In genomic region chr5:130289132-130290088, GRCh38 we compare ENCODE assay signal across 18 cellular contexts.
DNase-seq lines count a peak whose midpoint lies in the region; ATAC-seq and TF ChIP-seq lines count a peak whose summit lies in the region.
"Had no signal": no experiment of that assay in that cellular context is flagged by ENCODE, and none has a peak within 500 bp of the region (broad histone marks: within the 10 kb centered on the region; RNA-seq: fewer than 3 reads in every experiment).

No MANE protein-coding gene starts in this region.

- intact Hi-C loops in activated CD4-positive, alpha-beta memory T cell treated with anti-CD3 and anti-CD28 coated beads for 36 hours (cut with micrococcal nuclease) = no loop called here

- H3K27ac Mint-ChIP-seq in activated CD4-positive, alpha-beta memory T cell treated with anti-CD3 and anti-CD28 coated beads for 36 hours = no peak overlapping the region
- H3K27ac Mint-ChIP-seq: activated CD8-positive, alpha-beta T cell treated with anti-CD3 and anti-CD28 coated beads, Interleukin-2, amount 10 ng/mL, durations not matched to agents 7 days and 5 days; naive thymus-derived CD4-positive, alpha-beta T cell; stimulated activated naive B cell treated with anti-CD40 and anti-IgM and Interleukin-4, amounts not matched to agents 10 μg/mL and 1 μg/mL and 100 μg/mL, for 72 hours had no signal

- H3K36me3 ChIP-seq in RWPE2 (ENCODE audit: low read depth) = no peaks in the 10 kb centered on the region
- H3K36me3 ChIP-seq: uterus, WERI-Rb-1 had no signal

- CTCF ChIA-PET in activated CD4-positive, alpha-beta memory T cell treated with anti-CD3 and anti-CD28 coated beads for 36 hours (lab: Charles Lee) = interaction anchor here (0.7 kb wide), 1 partner anchor 90 kb away, joined by 4 read pairs; no protein-coding TSS in a partner anchor

- no peaks in the 10 kb centered on the region for H3K27me3 Mint-ChIP-seq in activated CD4-positive, alpha-beta memory T cell treated with anti-CD3 and anti-CD28 coated beads for 36 hours
- H3K27me3 Mint-ChIP-seq: stimulated activated naive B cell treated with anti-CD40 and anti-IgM and Interleukin-4, amounts not matched to agents 10 μg/mL and 1 μg/mL and 100 μg/mL, for 72 hours had no signal

- peak; percentile 16 for DNase-seq in H4 (ENCODE audit: low spot score)
- DNase-seq in RWPE2 (ENCODE audit: low spot score) = peak; percentile 68
- peak; percentile 81 for DNase-seq in fibroblast of peridontal ligament (ENCODE audit: extremely low read depth)
- peak; percentile 11 for DNase-seq in renal cortical epithelial cell (ENCODE audit: low read depth)
- DNase-seq in NCI-H510A treated with DMSO at 0.1 percent for 48 hours (lab: John Stamatoyannopoulos, UW) = no peak
- no peak for DNase-seq in activated CD4-positive, alpha-beta memory T cell treated with anti-CD3 and anti-CD28 coated beads for 36 hours
- no peak for DNase-seq in NCI-H1417 (lab: John Stamatoyannopoulos, UW)
- DNase-seq: activated CD8-positive, alpha-beta T cell treated with anti-CD3 and anti-CD28 coated beads, Interleukin-2, amount 10 ng/mL, durations not matched to agents 7 days and 5 days; cortex of kidney; hypothalamus; naive thymus-derived CD4-positive, alpha-beta T cell; NCI-H510A; stimulated activated naive B cell treated with anti-CD40 and anti-IgM and Interleukin-4, amounts not matched to agents 10 μg/mL and 1 μg/mL and 100 μg/mL, for 72 hours; uterus; WERI-Rb-1 had no signal

- H3K36me3 Mint-ChIP-seq in activated CD4-positive, alpha-beta memory T cell treated with anti-CD3 and anti-CD28 coated beads for 36 hours = no peaks in the 10 kb centered on the region
- H3K36me3 Mint-ChIP-seq: naive thymus-derived CD4-positive, alpha-beta T cell; stimulated activated naive B cell treated with anti-CD40 and anti-IgM and Interleukin-4, amounts not matched to agents 10 μg/mL and 1 μg/mL and 100 μg/mL, for 72 hours had no signal

- no peaks in the 10 kb centered on the region for H3K9me3 ChIP-seq in RWPE2 (ENCODE audit: severe bottlenecking)
- H3K9me3 ChIP-seq: uterus had no signal

- POLR2A ChIA-PET in activated CD4-positive, alpha-beta memory T cell treated with anti-CD3 and anti-CD28 coated beads for 36 hours (lab: Charles Lee) = interaction anchor here (0.6 kb wide), 1 partner anchor 178 kb away, joined by 3 read pairs; no protein-coding TSS in a partner anchor

- H3K4me1 Mint-ChIP-seq in activated CD4-positive, alpha-beta memory T cell treated with anti-CD3 and anti-CD28 coated beads for 36 hours (ENCODE audit: low read depth) = no peaks in the 10 kb centered on the region
- H3K4me1 Mint-ChIP-seq: naive thymus-derived CD4-positive, alpha-beta T cell; stimulated activated naive B cell treated with anti-CD40 and anti-IgM and Interleukin-4, amounts not matched to agents 10 μg/mL and 1 μg/mL and 100 μg/mL, for 72 hours had no signal

- H3K9me3 Mint-ChIP-seq in activated CD4-positive, alpha-beta memory T cell treated with anti-CD3 and anti-CD28 coated beads for 36 hours = no peaks in the 10 kb centered on the region

- H3K27me3 ChIP-seq in RWPE2 (ENCODE audit: insufficient read depth, poor library complexity, severe bottlenecking) = no peaks in the 10 kb centered on the region
- H3K27me3 ChIP-seq: uterus had no signal

- H3K4me1 ChIP-seq in RWPE2 (ENCODE audit: insufficient read depth, poor library complexity, severe bottlenecking) = peaks cover 22% of the 10 kb centered on the region
- H3K4me1 ChIP-seq: uterus had no signal

- TF ChIP-seq CTCF in RWPE2 (IDR thresholded peaks at IDR 0.05; ENCODE audit: poor library complexity, severe bottlenecking) = peak; percentile 38

- H3K4me3 ChIP-seq in RWPE2 (ENCODE audit: severe bottlenecking) = no peak overlapping the region
- H3K4me3 ChIP-seq: uterus had no signal

- peak; percentile 93 for ATAC-seq in RWPE2 (ENCODE audit: low read depth)
- no peak for ATAC-seq in HG03521 (IDR thresholded peaks at IDR 0.05; ENCODE audit: unreplicated experiment)
- ATAC-seq: activated CD8-positive, alpha-beta T cell treated with anti-CD3 and anti-CD28 coated beads, Interleukin-2, amount 10 ng/mL, durations not matched to agents 7 days and 5 days; left lobe of liver; naive thymus-derived CD4-positive, alpha-beta T cell; stimulated activated naive B cell treated with anti-CD40 and anti-IgM and Interleukin-4, amounts not matched to agents 10 μg/mL and 1 μg/mL and 100 μg/mL, for 72 hours had no signal

- peak overlapping the region; percentile 88 for H3K27ac ChIP-seq in RWPE2 (ENCODE audit: poor library complexity, severe bottlenecking)
- H3K27ac ChIP-seq: HL-60, uterus, WERI-Rb-1 had no signal

- H3K4me3 Mint-ChIP-seq in activated CD4-positive, alpha-beta memory T cell treated with anti-CD3 and anti-CD28 coated beads for 36 hours = no peak overlapping the region
- H3K4me3 Mint-ChIP-seq: activated CD8-positive, alpha-beta T cell treated with anti-CD3 and anti-CD28 coated beads, Interleukin-2, amount 10 ng/mL, durations not matched to agents 7 days and 5 days; naive thymus-derived CD4-positive, alpha-beta T cell; stimulated activated naive B cell treated with anti-CD40 and anti-IgM and Interleukin-4, amounts not matched to agents 10 μg/mL and 1 μg/mL and 100 μg/mL, for 72 hours had no signal

Comparison
In these comparisons a context has a peak if more than half of its experiments do, and no peak if none do; other contexts are left out.
1. DNase-seq: peak in H4 (single experiment), RWPE2 (single experiment), fibroblast of peridontal ligament (single experiment) and renal cortical epithelial cell (single experiment); none in NCI-H510A treated with DMSO at 0.1 percent for 48 hours (single experiment), activated CD4-positive, alpha-beta memory T cell treated with anti-CD3 and anti-CD28 coated beads for 36 hours (single experiment) and NCI-H1417 (0 of 3).